Comparison of ENCODE assay signal across 16 cellular contexts in genomic region chr19:850979-851335, GRCh38. TPM values are rescaled to one million over a fixed set of nuclear protein-coding genes. Genes with fewer than 3 reads are reported as not detected.
DNase-seq lines count a peak whose midpoint lies in the region; ATAC-seq, FAIRE-seq and TF ChIP-seq lines count a peak whose summit lies in the region.
"Had no signal": no experiment of that assay in that cellular context is flagged by ENCODE, and none has a peak within 500 bp of the region (broad histone marks: within the 10 kb centered on the region; RNA-seq: fewer than 3 reads in every experiment).

No MANE protein-coding gene starts in this region.

- H3K27ac Mint-ChIP-seq in HFFc6 (peak overlapping the region; percentile 54), MCF 10A (ENCODE audit: low read depth, unreplicated experiment) (no peak overlapping the region)
- H3K27ac Mint-ChIP-seq in activated CD8-positive, alpha-beta memory T cell treated with anti-CD3 and anti-CD28 coated beads, Interleukin-2, amount 10 ng/mL, durations not matched to agents 7 days and 5 days: no peak overlapping the region
- H3K27ac Mint-ChIP-seq: activated CD4-positive, alpha-beta memory T cell treated with anti-CD3 and anti-CD28 coated beads for 36 hours; naive B cell had no signal

- no peak for TF ChIP-seq RAD21 in liver (IDR thresholded peaks at IDR 0.05)

- TF ChIP-seq CTCF in HFFc6 (IDR thresholded peaks at IDR 0.05) (no peak), MCF 10A (IDR thresholded peaks at IDR 0.05; ENCODE audit: unreplicated experiment) (no peak), liver (IDR thresholded peaks at IDR 0.05; ENCODE audit: low read depth, low read length, missing input control) (no peak), spleen (IDR thresholded peaks at IDR 0.05 in 8 of 11, conservative IDR thresholded peaks at IDR 0.05 in 3 of 11) (no peak)

- FAIRE-seq in H54 (lab: Jason Lieb, UNC): no peak
- FAIRE-seq: bronchial epithelial cell, GM12892 had no signal

- H3K4me3 Mint-ChIP-seq in HFFc6 (no peak overlapping the region), MCF 10A (ENCODE audit: unreplicated experiment) (peak overlapping the region; percentile 46)
- no peak overlapping the region for H3K4me3 Mint-ChIP-seq in activated CD8-positive, alpha-beta memory T cell treated with anti-CD3 and anti-CD28 coated beads, Interleukin-2, amount 10 ng/mL, durations not matched to agents 7 days and 5 days
- H3K4me3 Mint-ChIP-seq: activated CD4-positive, alpha-beta memory T cell treated with anti-CD3 and anti-CD28 coated beads for 36 hours had no signal

- peaks cover 5 to 12% (median 8%) of the 10 kb centered on the region in 4 donors for H3K4me1 ChIP-seq in liver (ENCODE audit: control insufficient read depth in 4 of 4, insufficient read depth in 4 of 4, low read length in 3 of 4)
- H3K4me1 ChIP-seq in spleen: peaks cover 0 to 54% (median 27%) of the 10 kb centered on the region in 6 donors

- H3K27ac ChIP-seq in liver (ENCODE audit: low read depth in 1 of 2, low read length in 2 of 2): peak overlapping the region; percentile 34 to 44
- H3K27ac ChIP-seq in spleen: peak overlapping the region in 7 of 8 donors; percentile 60 to 82 (median 79)

- BruUV-seq in MCF 10A (replicated peaks; lab: Mats Ljungman, UMichigan): no TSS peak

- TF ChIP-seq POLR2A in spleen (IDR thresholded peaks at IDR 0.05) (no peak), H54 (IDR thresholded peaks at IDR 0.05; ENCODE audit: low read depth, low read length) (no peak)

- H3K36me3 ChIP-seq in liver (ENCODE audit: control insufficient read depth in 4 of 4, insufficient read depth in 3 of 4, low read depth in 1 of 4, low read length in 3 of 4) (no peaks in the 10 kb centered on the region), spleen (no peaks in the 10 kb centered on the region)
- H3K36me3 ChIP-seq: BLaER1 treated with 17β-estradiol and CSF1 and Interleukin-3, amounts not matched to agents 10 nM and 100 nM had no signal

- no peaks in the 10 kb centered on the region for H3K9me3 Mint-ChIP-seq in HFFc6
- no peaks in the 10 kb centered on the region for H3K9me3 Mint-ChIP-seq in MCF 10A (ENCODE audit: unreplicated experiment)
- no peaks in the 10 kb centered on the region for H3K9me3 Mint-ChIP-seq in activated CD8-positive, alpha-beta memory T cell treated with anti-CD3 and anti-CD28 coated beads, Interleukin-2, amount 10 ng/mL, durations not matched to agents 7 days and 5 days (ENCODE audit: low read depth)
- H3K9me3 Mint-ChIP-seq: activated CD4-positive, alpha-beta memory T cell treated with anti-CD3 and anti-CD28 coated beads for 36 hours; naive B cell had no signal

- H3K36me3 Mint-ChIP-seq in HFFc6 (ENCODE audit: low read depth) (no peaks in the 10 kb centered on the region), MCF 10A (ENCODE audit: insufficient read depth, unreplicated experiment) (no peaks in the 10 kb centered on the region)
- no peaks in the 10 kb centered on the region for H3K36me3 Mint-ChIP-seq in activated CD8-positive, alpha-beta memory T cell treated with anti-CD3 and anti-CD28 coated beads, Interleukin-2, amount 10 ng/mL, durations not matched to agents 7 days and 5 days
- H3K36me3 Mint-ChIP-seq: activated CD4-positive, alpha-beta memory T cell treated with anti-CD3 and anti-CD28 coated beads for 36 hours; naive B cell had no signal

- DNase-seq in HFFc6 (no peak), MCF 10A (ENCODE audit: unreplicated experiment) (no peak), spleen (no peak), H54 (ENCODE audit: insufficient read length, low spot score) (no peak), iPS-NIHi11 (ENCODE audit: low spot score) (no peak)
- no peak for DNase-seq in activated CD8-positive, alpha-beta memory T cell treated with anti-CD3 and anti-CD28 coated beads, Interleukin-2, amount 10 ng/mL, durations not matched to agents 7 days and 5 days
- DNase-seq: activated CD4-positive, alpha-beta memory T cell treated with anti-CD3 and anti-CD28 coated beads for 36 hours; activated gamma-delta T cell treated with Interleukin-2 at 50 U/mL for 16 hours; naive B cell; NCI-H1092 treated with DMSO at 0.1 percent for 48 hours; T-helper 9 cell had no signal

- no peak overlapping the region for H3K9ac ChIP-seq in liver (ENCODE audit: low read depth in 1 of 2, low read length in 2 of 2)

- H3K27me3 ChIP-seq in liver (ENCODE audit: control insufficient read depth in 4 of 4, insufficient read depth in 4 of 4, low read length in 3 of 4) (peaks cover 0 to 2% (median 0%) of the 10 kb centered on the region in 4 donors), spleen (replicated peaks in 1 of 7) (peaks cover 0 to 97% (median 50%) of the 10 kb centered on the region in 7 donors)

- H3K4me3 ChIP-seq in liver (ENCODE audit: low read depth in 1 of 3, low read length in 3 of 3) (no peak overlapping the region), spleen (peak overlapping the region in 1 of 8 donors; percentile 5)
- H3K4me3 ChIP-seq: BLaER1 treated with 17β-estradiol and CSF1 and Interleukin-3, amounts not matched to agents 10 nM and 100 nM had no signal

- WGBS in liver: 42% methylated on average over 13 of the region's 13 CpGs
- WGBS in spleen, 5 donors: 29 to 52% (median 39%) methylated on average over 5 to 13 of the region's 13 CpGs

- H3K9me3 ChIP-seq in liver (ENCODE audit: control insufficient read depth in 4 of 4, low read length in 3 of 4): no peaks in the 10 kb centered on the region
- H3K9me3 ChIP-seq in spleen: no peaks in the 10 kb centered on the region
- H3K9me3 ChIP-seq: BLaER1 treated with 17β-estradiol and CSF1 and Interleukin-3, amounts not matched to agents 10 nM and 100 nM had no signal

- ATAC-seq in HG03045 (IDR thresholded peaks at IDR 0.05; ENCODE audit: unreplicated experiment): no peak
- no peak for ATAC-seq in activated CD8-positive, alpha-beta memory T cell treated with anti-CD3 and anti-CD28 coated beads, Interleukin-2, amount 10 ng/mL, durations not matched to agents 7 days and 5 days

- CTCF ChIA-PET in MCF 10A (lab: Yijun Ruan, JAX): interaction anchor here (0.5 to 0.8 kb wide), 3 partner anchors 43 to 80 kb away, joined by 3 to 5 read pairs (median 3); no protein-coding TSS in a partner anchor
- CTCF ChIA-PET in activated CD8-positive, alpha-beta memory T cell treated with anti-CD3 and anti-CD28 coated beads, Interleukin-2, amount 10 ng/mL, durations not matched to agents 7 days and 5 days (lab: Charles Lee): interaction anchor here (0.7 to 1.5 kb wide), 2 partner anchors 13 to 80 kb away, joined by 3 to 6 read pairs; no protein-coding TSS in a partner anchor

- intact Hi-C loops in MCF 10A (cut with micrococcal nuclease) (loop anchor here (10.0 kb wide), 1 partner anchor 134 kb away; the partner anchor contains the start of gene WDR18), spleen (cut with DNase I; ENCODE audit: low total_unique reads) (loop anchor here (10.0 kb wide), 1 partner anchor 76 kb away; no protein-coding TSS in a partner anchor)

- H3K27me3 Mint-ChIP-seq in HFFc6 (ENCODE audit: insufficient read depth): peaks cover 8% of the 10 kb centered on the region
- H3K27me3 Mint-ChIP-seq in MCF 10A (ENCODE audit: insufficient read depth, unreplicated experiment): peaks cover 12% of the 10 kb centered on the region
- H3K27me3 Mint-ChIP-seq in activated CD8-positive, alpha-beta memory T cell treated with anti-CD3 and anti-CD28 coated beads, Interleukin-2, amount 10 ng/mL, durations not matched to agents 7 days and 5 days: peaks cover 9% of the 10 kb centered on the region

- H3K4me1 Mint-ChIP-seq in HFFc6 (ENCODE audit: low read depth) (no peaks in the 10 kb centered on the region), MCF 10A (ENCODE audit: insufficient read depth, unreplicated experiment) (peaks cover 14% of the 10 kb centered on the region)
- H3K4me1 Mint-ChIP-seq in activated CD8-positive, alpha-beta memory T cell treated with anti-CD3 and anti-CD28 coated beads, Interleukin-2, amount 10 ng/mL, durations not matched to agents 7 days and 5 days: no peaks in the 10 kb centered on the region
- H3K4me1 Mint-ChIP-seq: naive B cell had no signal

- POLR2A ChIA-PET in MCF 10A (lab: Yijun Ruan, JAX): interaction anchor here (0.6 to 1.5 kb wide), 5 partner anchors 43 to 133 kb away, joined by 3 to 6 read pairs (median 3); partner anchors contain the start of genes PTBP1, RNU6-9 and WDR18

RNA-seq across cellular contexts. Expression of gene ELANE, which starts 1.1 kb away (rescaled TPM):
- under 1 TPM in 1 of 6 experiments, not detected in 5; 0.21 TPM for total RNA-seq in HFFc6 (2021; fragmentation: NEBNext Ultra II Directional; extraction: Animal tissue kit (Norgen Biotek cat#: 25700))
- total RNA-seq in MCF 10A (2022): not detected in 2 replicates
- total RNA-seq in liver: 10 to 100 TPM in 1 of 2 donors, under 1 TPM in 1; 0.17 to 37.4 TPM
- polyA plus RNA-seq in liver: 1 to 10 TPM in 1 of 2 donors, under 1 TPM in 1; 0.88 to 2.7 TPM
- total RNA-seq in spleen: 100 to 1,000 TPM in 1 of 7 donors, 10 to 100 TPM in 4, 1 to 10 TPM in 2; 3.9 to 137 (median 17.0) TPM
- 1 to 10 TPM; 2.8 to 6.7 (median 5.4) TPM for polyA plus RNA-seq in spleen
- not detected for total RNA-seq in activated CD8-positive, alpha-beta memory T cell treated with anti-CD3 and anti-CD28 coated beads, Interleukin-2, amount 10 ng/mL, durations not matched to agents 7 days and 5 days
- total RNA-seq: activated CD4-positive, alpha-beta memory T cell treated with anti-CD3 and anti-CD28 coated beads for 36 hours; bronchial epithelial cell had no signal

RNA-seq across cellular contexts. Expression of gene CFD, which starts 8.5 kb away (rescaled TPM):
- total RNA-seq in HFFc6 (2021; fragmentation: NEBNext Ultra II Directional; extraction: Animal tissue kit (Norgen Biotek cat#: 25700)): 1 to 10 TPM in 3 of 6 experiments, under 1 TPM in 3; 0.84 to 1.7 (median 0.98) TPM
- 0.88 and 1.1 TPM in 2 replicates for total RNA-seq in MCF 10A (2022)
- total RNA-seq in liver: 10 to 100 TPM; 13.2 to 14.1 TPM
- 10 to 100 TPM in 1 of 2 donors, 1 to 10 TPM in 1; 4.5 to 20.2 TPM for polyA plus RNA-seq in liver
- total RNA-seq in spleen: 10 to 100 TPM; 11.3 to 59.5 (median 26.2) TPM
- polyA plus RNA-seq in spleen: 10 to 100 TPM in 2 of 3 donors, 1 to 10 TPM in 1; 6.6 to 25.3 (median 18.4) TPM
- 1 to 10 TPM in 1 of 2 experiments, under 1 TPM in 1; 0.66 to 1.5 TPM for total RNA-seq in activated CD8-positive, alpha-beta memory T cell treated with anti-CD3 and anti-CD28 coated beads, Interleukin-2, amount 10 ng/mL, durations not matched to agents 7 days and 5 days

RNA-seq across cellular contexts. Expression of gene PRTN3, which starts 10.2 kb away (rescaled TPM):
- total RNA-seq in HFFc6 (2021; fragmentation: NEBNext Ultra II Directional; extraction: Animal tissue kit (Norgen Biotek cat#: 25700)): not detected
- total RNA-seq in MCF 10A (2022) (not detected in 2 replicates), liver (100 to 1,000 TPM in 1 of 2 donors, under 1 TPM in 1; 0.17 to 225 TPM), spleen (100 to 1,000 TPM in 1 of 7 donors, 10 to 100 TPM in 3, 1 to 10 TPM in 3; 2.8 to 168 (median 11.7) TPM)
- polyA plus RNA-seq in liver (1 to 10 TPM in 1 of 2 donors, under 1 TPM in 1; 0.67 to 2.7 TPM), spleen (1 to 10 TPM in 2 of 3 donors, under 1 TPM in 1; 0.89 to 3.3 (median 1.3) TPM)
- not detected for total RNA-seq in activated CD8-positive, alpha-beta memory T cell treated with anti-CD3 and anti-CD28 coated beads, Interleukin-2, amount 10 ng/mL, durations not matched to agents 7 days and 5 days
- total RNA-seq: activated CD4-positive, alpha-beta memory T cell treated with anti-CD3 and anti-CD28 coated beads for 36 hours; bronchial epithelial cell had no signal

RNA-seq across cellular contexts. Expression of gene AZU1, which starts 23.3 kb away (rescaled TPM):
- not detected for total RNA-seq in HFFc6 (2021; fragmentation: NEBNext Ultra II Directional; extraction: Animal tissue kit (Norgen Biotek cat#: 25700))
- total RNA-seq in MCF 10A (2022): not detected in 2 replicates
- 10 to 100 TPM in 1 of 2 donors, under 1 TPM in 1; 0.08 to 20.2 TPM for total RNA-seq in liver
- polyA plus RNA-seq in liver: 1 to 10 TPM in 1 of 2 donors, under 1 TPM in 1; 0.24 to 1.8 TPM
- 10 to 100 TPM in 3 of 7 donors, 1 to 10 TPM in 4; 3.1 to 69.7 (median 9.6) TPM for total RNA-seq in spleen
- polyA plus RNA-seq in spleen: 1 to 10 TPM; 1.7 to 7.6 (median 4.2) TPM
- total RNA-seq in activated CD8-positive, alpha-beta memory T cell treated with anti-CD3 and anti-CD28 coated beads, Interleukin-2, amount 10 ng/mL, durations not matched to agents 7 days and 5 days: not detected
- total RNA-seq: activated CD4-positive, alpha-beta memory T cell treated with anti-CD3 and anti-CD28 coated beads for 36 hours; bronchial epithelial cell had no signal

RNA-seq across cellular contexts. Expression of gene PLPPR3, which starts 29.2 kb away (rescaled TPM):
- under 1 TPM in 1 of 6 experiments, not detected in 5; 0.09 TPM for total RNA-seq in HFFc6 (2021; fragmentation: NEBNext Ultra II Directional; extraction: Animal tissue kit (Norgen Biotek cat#: 25700))
- total RNA-seq in MCF 10A (2022) (not detected in 2 replicates), liver (1 to 10 TPM in 1 of 2 donors, not detected in 1; 3.1 TPM), spleen (under 1 TPM in 5 of 7 donors, not detected in 2; 0.27 to 0.79 (median 0.43) TPM)
- polyA plus RNA-seq in liver (not detected), spleen (under 1 TPM in 1 of 3 donors, not detected in 2; 0.03 TPM)
- not detected for total RNA-seq in activated CD8-positive, alpha-beta memory T cell treated with anti-CD3 and anti-CD28 coated beads, Interleukin-2, amount 10 ng/mL, durations not matched to agents 7 days and 5 days
- total RNA-seq: activated CD4-positive, alpha-beta memory T cell treated with anti-CD3 and anti-CD28 coated beads for 36 hours; bronchial epithelial cell had no signal
